In the genomic region with DNA sequence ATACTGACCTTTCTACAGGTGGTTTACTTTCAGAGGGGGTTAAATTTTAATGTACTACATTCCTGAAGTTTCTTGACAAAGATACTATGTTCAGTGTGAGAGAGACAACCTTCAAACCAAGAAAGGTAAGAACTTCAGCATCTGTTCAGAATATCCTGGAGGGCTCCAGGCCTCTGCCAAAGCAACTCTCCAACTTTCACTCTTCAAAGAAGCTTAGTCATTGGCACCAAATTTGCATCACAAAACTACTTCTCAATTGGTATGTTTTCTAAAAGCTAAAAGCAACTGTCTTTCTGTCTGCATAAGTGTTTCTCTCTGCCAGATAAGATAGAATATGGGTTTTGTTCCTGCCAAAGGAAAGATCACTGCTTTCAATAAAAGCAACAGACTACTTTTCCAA, we compare ENCODE assay signal across 29 cellular contexts.
"Had no signal": no experiment of that assay in that cellular context is flagged by ENCODE, and none has a peak within 500 bp of the region (broad histone marks: within the 10 kb centered on the region; RNA-seq: fewer than 3 reads in every experiment).

No MANE protein-coding gene starts in this region.

- FAIRE-seq: colon, keratinocyte, urothelium cell line had no signal

- ATAC-seq: esophagus mucosa; gastrocnemius medialis; left ventricle myocardium superior; lower lobe of right lung; mucosa of descending colon; natural killer cell treated with Interleukin-12 subunit alpha and Interleukin-12 subunit beta and Interleukin-15 and Interleukin-18, amount 100 ng/mL, for 72 hours; sciatic nerve had no signal

- H3K4me1 ChIP-seq: gastrocnemius medialis, lower lobe of right lung, parathyroid adenoma, stomach, tibial nerve, upper lobe of left lung had no signal

- H2AFZ ChIP-seq: parathyroid adenoma had no signal

- H3K4me2 ChIP-seq: smooth muscle cell had no signal

- H3K4me3 ChIP-seq: dorsolateral prefrontal cortex, gastrocnemius medialis, lower lobe of right lung, mucosa of descending colon, smooth muscle cell, stomach, thoracic aorta, tibial nerve, upper lobe of left lung had no signal

- H3K27ac ChIP-seq: dorsolateral prefrontal cortex, epithelial cell of prostate, gastrocnemius medialis, lower lobe of right lung, parathyroid adenoma, stomach, thoracic aorta, tibial nerve, upper lobe of left lung had no signal

- H3K79me2 ChIP-seq: parathyroid adenoma had no signal

- H3K36me3 ChIP-seq: gastrocnemius medialis, lower lobe of right lung, stomach, thoracic aorta, tibial nerve, upper lobe of left lung had no signal

- H3K9me3 ChIP-seq: gastrocnemius medialis, lower lobe of right lung, mucosa of descending colon, stomach, thoracic aorta, tibial nerve, upper lobe of left lung had no signal

- H3K9ac ChIP-seq: parathyroid adenoma had no signal

- H3K27me3 ChIP-seq: dorsolateral prefrontal cortex, gastrocnemius medialis, stomach, tibial nerve, upper lobe of left lung had no signal

- DNase-seq: dorsolateral prefrontal cortex; effector CD4-positive, alpha-beta T cell; endodermal cell; foreskin fibroblast; gastrocnemius medialis; head of caudate nucleus; immature natural killer cell; left ventricle myocardium superior; lower lobe of right lung; mucosa of descending colon; naive B cell; stimulated activated CD4-positive, alpha-beta T cell treated with anti-CD3 and anti-CD28 coated beads, Interleukin-12 subunit alpha, Interleukin-12 subunit beta, amount 100 ng/mL, for 4 hours; stimulated activated CD4-positive, alpha-beta T cell treated with anti-CD3 and anti-CD28 coated beads, Interleukin-1b, Interleukin-23, amount 100 ng/mL, for 48 hours; stimulated activated CD4-positive, alpha-beta T cell treated with anti-CD3 and anti-CD28 coated beads, Interleukin-4, amount 100 ng/mL, for 1 hour; stimulated activated CD8-positive, alpha-beta memory T cell treated with anti-CD3 and anti-CD28 coated beads, Interleukin-4, amount 100 ng/mL, for 48 hours; stimulated activated naive CD4-positive, alpha-beta T cell treated with Interleukin-2 at 50 U/mL for 16 hours; stomach; upper lobe of left lung had no signal
